In the genomic region with DNA sequence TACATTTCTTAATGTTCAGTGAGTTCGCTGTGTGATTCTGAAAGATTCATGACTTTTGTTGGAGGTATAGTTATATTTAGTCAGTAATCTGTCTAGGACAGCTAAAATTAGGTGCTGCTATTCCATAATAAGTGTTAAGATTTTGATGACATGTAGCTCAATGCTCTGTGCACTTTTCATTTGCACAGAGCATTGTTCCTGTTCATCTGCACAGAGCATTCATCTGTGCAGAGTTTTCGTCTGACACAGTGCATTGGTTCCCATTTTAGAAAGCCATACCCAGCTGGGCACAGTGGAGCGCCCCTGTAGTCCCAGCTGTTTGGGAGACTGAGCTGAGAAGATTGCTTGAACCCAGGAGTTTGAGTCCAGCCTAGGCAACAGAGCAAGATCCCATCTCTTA, we compare ENCODE assay signal across 20 cellular contexts. TPM values are rescaled to one million over a fixed set of nuclear protein-coding genes. Genes with fewer than 3 reads are reported as not detected.
DNase-seq lines count a peak whose midpoint lies in the region; ATAC-seq, FAIRE-seq and TF ChIP-seq lines count a peak whose summit lies in the region.
"Had no signal": no experiment of that assay in that cellular context is flagged by ENCODE, and none has a peak within 500 bp of the region (broad histone marks: within the 10 kb centered on the region; RNA-seq: fewer than 3 reads in every experiment).

No MANE protein-coding gene starts in this region.

- H3K9me3 ChIP-seq in GM12878 (replicated peaks; ENCODE audit: control insufficient read depth, insufficient read depth, low read length): no peaks in the 10 kb centered on the region; the same call in 1 of the 3 replicates
- H3K9me3 ChIP-seq in mesenchymal stem cell (ENCODE audit: control insufficient read depth, low read length): no peaks in the 10 kb centered on the region

- H3K4me3 ChIP-seq in GM12878 (no peak overlapping the region), mesenchymal stem cell (ENCODE audit: insufficient read depth in 1 of 2, low read depth in 1 of 2, low read length in 2 of 2) (no peak overlapping the region), foreskin fibroblast (ENCODE audit: low read depth in 1 of 2, low read length in 2 of 2) (no peak overlapping the region)
- H3K4me3 ChIP-seq: BLaER1 had no signal

- intact Hi-C loops in Right ventricle myocardium inferior (cut with DNase I): loop anchor here (10.0 kb wide), 1 partner anchor 123 kb away; no protein-coding TSS in a partner anchor
- intact Hi-C loops in left cardiac atrium (cut with DNase I): loop anchor here in 1 of 2 donors (5.0 kb wide), 1 partner anchor 101 kb away; no protein-coding TSS in a partner anchor
- intact Hi-C loops in GM12878 (cut with micrococcal nuclease; ENCODE audit: unreplicated experiment): no loop called here

- no peak overlapping the region for H3K14ac ChIP-seq in mesenchymal stem cell (ENCODE audit: low read length in 2 of 2)

- H2AFZ ChIP-seq in GM12878 (ENCODE audit: control insufficient read depth, low read depth, low read length) (no peak overlapping the region; the same call in 1 of the 2 replicates), mesenchymal stem cell (ENCODE audit: low read depth, low read length) (no peak overlapping the region)

- FAIRE-seq in GM12891 (lab: Jason Lieb, UNC) (peak; percentile 76), GM12878 (lab: Jason Lieb, UNC) (peak; percentile 64)
- FAIRE-seq: HTR-8/SVneo had no signal

- no TSS peak for BruUV-seq in GM12878 (replicated peaks; lab: Mats Ljungman, UMichigan)

- no peak overlapping the region for H2BK5ac ChIP-seq in mesenchymal stem cell (ENCODE audit: low read depth, low read length, poor library complexity, severe bottlenecking)

- no peak overlapping the region for H3K9ac ChIP-seq in GM12878 (ENCODE audit: control insufficient read depth, insufficient read depth, low read length)
- no peak overlapping the region for H3K9ac ChIP-seq in mesenchymal stem cell (ENCODE audit: low read length)
- H3K9ac ChIP-seq: BLaER1 had no signal

- POLR2A ChIA-PET in GM12878 (lab: Charles Lee): interaction anchor here (0.5 to 1.4 kb wide), 5 partner anchors 8 to 71 kb away, joined by 3 read pairs; partner anchors contain the start of gene POLI

- in situ Hi-C loops in GM12878 (cut with MboI): no loop called here

- H3K27me3 ChIP-seq in GM12878 (replicated peaks in 1 of 2; ENCODE audit: control insufficient read depth in 2 of 2, insufficient read depth in 2 of 2, low read length in 1 of 2) (no peaks in the 10 kb centered on the region), mesenchymal stem cell (ENCODE audit: control insufficient read depth in 1 of 2, insufficient read depth in 1 of 2, low read length in 2 of 2) (no peaks in the 10 kb centered on the region)
- H3K27me3 ChIP-seq: BLaER1 had no signal

- no peaks in the 10 kb centered on the region for H3K79me2 ChIP-seq in GM12878 (ENCODE audit: control insufficient read depth, insufficient read depth, low read length)

- H2BK15ac ChIP-seq in mesenchymal stem cell (ENCODE audit: low read depth, poor library complexity, severe bottlenecking): no peak overlapping the region

- H4K20me1 ChIP-seq in GM12878 (ENCODE audit: control insufficient read depth, insufficient read depth): no peaks in the 10 kb centered on the region
- H4K20me1 ChIP-seq: BLaER1 had no signal

- H3K4me2 ChIP-seq in GM12878 (ENCODE audit: control insufficient read depth, insufficient read depth) (peak overlapping the region; percentile 38; the same call in 1 of the 2 replicates), mesenchymal stem cell (ENCODE audit: low read length, poor library complexity, severe bottlenecking) (no peak overlapping the region)
- H3K4me2 ChIP-seq: BLaER1 had no signal

- CTCF ChIA-PET in GM12878 (lab: Yijun Ruan, JAX): interaction anchor here (1.1 to 1.9 kb wide), 3 partner anchors 8 to 71 kb away, joined by 3 to 6 read pairs (median 5); no protein-coding TSS in a partner anchor

- RAD21 ChIA-PET in GM12878 (lab: Charles Lee; ENCODE audit: unreplicated experiment): interaction anchor here (0.8 to 1.6 kb wide), 5 partner anchors 8 to 158 kb away, joined by 3 to 5 read pairs (median 3); partner anchors contain the start of gene POLI

- ATAC-seq in Right ventricle myocardium inferior (peak; percentile 46), left cardiac atrium (no peak), GM12878 (peak; percentile 60), GM18505 (IDR thresholded peaks at IDR 0.05; ENCODE audit: unreplicated experiment) (no peak)
- ATAC-seq: HCT116 had no signal

- no peak for TF ChIP-seq CTCF in GM12878 (IDR thresholded peaks at IDR 0.05 in 2 of 3, conservative IDR thresholded peaks at IDR 0.05 in 1 of 3; ENCODE audit: control insufficient read depth in 2 of 3, extremely low read depth in 1 of 3, insufficient read depth in 1 of 3, low read depth in 3 of 3, low read length in 3 of 3)
- TF ChIP-seq CTCF in foreskin fibroblast (IDR thresholded peaks at IDR 0.05; ENCODE audit: low read depth, low read length): no peak

- WGBS in GM12878 (ENCODE audit: insufficient coverage, insufficient replicate concordance, low lambda C conversion rate, missing lambda C conversion rate): 7% methylated on average over 3 of the region's 3 CpGs
- 97% methylated on average over 3 of the region's 3 CpGs for WGBS in mesenchymal stem cell

- SMC1A ChIA-PET in GM12878 (lab: Charles Lee; ENCODE audit: uncharacterized antibody, unreplicated experiment): interaction anchor here (1.0 to 2.9 kb wide), 6 partner anchors 53 to 104 kb away, joined by 3 to 7 read pairs (median 5); no protein-coding TSS in a partner anchor

- no peak overlapping the region for H3K4ac ChIP-seq in mesenchymal stem cell (ENCODE audit: low read depth in 1 of 2, low read length in 2 of 2)

- no peak for TF ChIP-seq RAD21 in GM12878 (IDR thresholded peaks at IDR 0.05; ENCODE audit: insufficient read depth, low read depth, low read length)

- H3K18ac ChIP-seq in mesenchymal stem cell (ENCODE audit: low read depth in 1 of 2, low read length in 2 of 2): no peak overlapping the region

- TF ChIP-seq POLR2A in GM12891 (IDR thresholded peaks at IDR 0.05; ENCODE audit: low read depth, low read length): no peak
- TF ChIP-seq POLR2A in GM12878 (IDR thresholded peaks at IDR 0.05; ENCODE audit: low read depth, low read length): no peak
- TF ChIP-seq POLR2A in GM18505 (IDR thresholded peaks at IDR 0.05; ENCODE audit: borderline replicate concordance, extremely low read depth, insufficient read depth, insufficient read length): no peak

- H4K91ac ChIP-seq in mesenchymal stem cell (ENCODE audit: low read length): no peak overlapping the region

- H4K8ac ChIP-seq in mesenchymal stem cell (ENCODE audit: low read length): no peak overlapping the region

- H3K27ac ChIP-seq in GM12878 (ENCODE audit: control insufficient read depth, insufficient read depth): no peak overlapping the region
- H3K27ac ChIP-seq in mesenchymal stem cell (ENCODE audit: low read length, poor library complexity, severe bottlenecking): peak overlapping the region; percentile 94
- H3K27ac ChIP-seq: BLaER1 had no signal

- peak overlapping the region; percentile 96 for H2AK5ac ChIP-seq in mesenchymal stem cell (ENCODE audit: low read length, severe bottlenecking)

- H3K79me1 ChIP-seq in mesenchymal stem cell (replicated peaks; ENCODE audit: low read length, poor library complexity, severe bottlenecking): peaks cover 5% of the 10 kb centered on the region

- DNase-seq in Right ventricle myocardium inferior (ENCODE audit: missing footprints): no peak
- DNase-seq in left cardiac atrium: no peak
- no peak for DNase-seq in GM12891 (ENCODE audit: insufficient read length, low spot score)
- DNase-seq in GM12878 (ENCODE audit: low read depth, low spot score): no peak
- DNase-seq in mesenchymal stem cell: no peak
- DNase-seq in foreskin fibroblast: no peak
- no peak for DNase-seq in anterior cingulate cortex (lab: John Stamatoyannopoulos, UW)
- DNase-seq: 8988T; CD4-positive, alpha-beta memory T cell; DMS153; DMS79; GF-D8; GOT3; H7; HFFc6; IMR-90 had no signal

- no peak overlapping the region for H2BK12ac ChIP-seq in mesenchymal stem cell (ENCODE audit: low read length in 2 of 2)

- H3K23ac ChIP-seq in mesenchymal stem cell (ENCODE audit: low read length in 2 of 2): no peak overlapping the region

- H3K4me1 ChIP-seq in GM12878 (ENCODE audit: control insufficient read depth, insufficient read depth, low read length) (peaks cover 18% of the 10 kb centered on the region; the same call in 1 of the 2 replicates), mesenchymal stem cell (ENCODE audit: control insufficient read depth, insufficient read depth, low read depth, low read length) (peaks cover 2% of the 10 kb centered on the region)

- TF ChIP-seq EP300 in GM12878 (IDR thresholded peaks at IDR 0.05; ENCODE audit: borderline replicate concordance in 1 of 2, control insufficient read depth in 1 of 2, low read depth in 2 of 2, low read length in 2 of 2): no peak

- H3K36me3 ChIP-seq in GM12878 (ENCODE audit: control insufficient read depth in 2 of 2, insufficient read depth in 2 of 2, low read length in 1 of 2) (peaks cover 0 to 14% of the 10 kb centered on the region in 2 experiments; a peak in 2 of 4 replicates), mesenchymal stem cell (ENCODE audit: control insufficient read depth in 1 of 2, insufficient read depth in 2 of 2, low read depth in 1 of 2, low read length in 2 of 2) (peaks cover 6 to 73% of the 10 kb centered on the region in 2 experiments)

- H2BK120ac ChIP-seq in mesenchymal stem cell (ENCODE audit: low read depth, low read length): no peak overlapping the region

RNA-seq across cellular contexts. Expression of gene POLI, which starts 8.6 kb away (rescaled TPM):
- total RNA-seq in Right ventricle myocardium inferior (21.0 TPM), left cardiac atrium (10 to 100 TPM; 18.7 to 20.1 TPM), GM12878 (2014; rRNA removed) (8.8 and 10.0 TPM in 2 replicates), GM12878 (2014; rRNA removed; fragmentation: Illumina TruSeq; extraction: Trizol) (8.2 and 8.6 TPM in 2 replicates), GM12878 (2021) (6.4 TPM in 2 replicates)
- polyA plus RNA-seq in GM12891 (2012; ENCODE audit: low read depth, missing spikeins): 6.1 TPM
- 89.3 and 93.7 TPM in 2 replicates for total RNA-seq in GM12878 (2013; cell fraction: nucleolus; rRNA removed)
- 4.8 TPM for polyA plus RNA-seq in GM12878 (2011; ENCODE audit: low read depth)
- polyA plus RNA-seq in GM12878 (2011; rRNA removed) (18.0 and 28.6 TPM in 2 replicates), GM12878 (2014; fragmentation: Illumina TruSeq; extraction: Trizol) (8.0 and 10.7 TPM in 2 replicates), GM12878 (2014; fragmentation: Nextera tagmentation; extraction: Ambion mirVana) (1 to 10 TPM; 2.8 to 2.9 TPM), GM12878 (2014; rRNA removed) (6.9 and 10.5 TPM in 2 replicates), GM12878 (2016; fragmentation: Nextera tagmentation; extraction: Ambion mirVana) (10 to 100 TPM; 13.5 to 14.0 TPM)
- 5.1 and 6.2 TPM in 2 replicates for polyA plus RNA-seq in GM12878 (2011; cell fraction: cytosol; rRNA removed)
- polyA plus RNA-seq in GM12878 (2011; cell fraction: nucleus; rRNA removed): 33.6 and 33.8 TPM in 2 replicates
- 9.0 and 14.9 TPM in 2 replicates for polyA plus RNA-seq in GM12878 (2012)
- polyA minus RNA-seq in GM12878 (2011; rRNA and poly(A)+ RNA removed): 14.7 and 17.3 TPM in 2 replicates
- polyA minus RNA-seq in GM12878 (2011; cell fraction: cytosol; rRNA and poly(A)+ RNA removed): 6.1 and 6.7 TPM in 2 replicates
- 24.1 and 33.1 TPM in 2 replicates for polyA minus RNA-seq in GM12878 (2011; cell fraction: nucleus; rRNA and poly(A)+ RNA removed)
- 14.3 TPM for polyA plus RNA-seq in mesenchymal stem cell (2013, experiment 1 of 2)
- polyA plus RNA-seq in mesenchymal stem cell (2013, experiment 2 of 2): 13.8 TPM

RNA-seq across cellular contexts. Expression of gene MBD2, which starts 53.4 kb away (rescaled TPM):
- total RNA-seq in Right ventricle myocardium inferior (45.1 TPM), left cardiac atrium (10 to 100 TPM; 69.9 to 73.4 TPM), GM12878 (2014; rRNA removed) (57.0 and 61.0 TPM in 2 replicates), GM12878 (2014; rRNA removed; fragmentation: Illumina TruSeq; extraction: Trizol) (63.4 and 65.2 TPM in 2 replicates), GM12878 (2021) (170 and 190 TPM in 2 replicates)
- polyA plus RNA-seq in GM12891 (2012; ENCODE audit: low read depth, missing spikeins): 46.0 TPM
- 77.2 and 78.5 TPM in 2 replicates for total RNA-seq in GM12878 (2013; cell fraction: nucleolus; rRNA removed)
- polyA plus RNA-seq in GM12878 (2011; ENCODE audit: low read depth): 30.4 TPM
- polyA plus RNA-seq in GM12878 (2011; rRNA removed) (276 and 424 TPM in 2 replicates), GM12878 (2014; fragmentation: Illumina TruSeq; extraction: Trizol) (86.0 and 97.2 TPM in 2 replicates), GM12878 (2014; fragmentation: Nextera tagmentation; extraction: Ambion mirVana) (10 to 100 TPM; 27.0 to 53.5 TPM), GM12878 (2014; rRNA removed) (58.9 and 59.4 TPM in 2 replicates), GM12878 (2016; fragmentation: Nextera tagmentation; extraction: Ambion mirVana) (10 to 100 TPM; 24.1 to 31.3 TPM)
- 52.8 and 62.4 TPM in 2 replicates for polyA plus RNA-seq in GM12878 (2011; cell fraction: cytosol; rRNA removed)
- polyA plus RNA-seq in GM12878 (2011; cell fraction: nucleus; rRNA removed): 77.7 and 86.1 TPM in 2 replicates
- polyA plus RNA-seq in GM12878 (2012): 60.1 and 91.8 TPM in 2 replicates
- 81.7 and 105 TPM in 2 replicates for polyA minus RNA-seq in GM12878 (2011; rRNA and poly(A)+ RNA removed)
- 102 and 156 TPM in 2 replicates for polyA minus RNA-seq in GM12878 (2011; cell fraction: cytosol; rRNA and poly(A)+ RNA removed)
- polyA minus RNA-seq in GM12878 (2011; cell fraction: nucleus; rRNA and poly(A)+ RNA removed): 30.2 and 54.2 TPM in 2 replicates
- polyA plus RNA-seq in mesenchymal stem cell (2013, experiment 1 of 2): 25.6 TPM
- polyA plus RNA-seq in mesenchymal stem cell (2013, experiment 2 of 2): 26.0 TPM

Comparison
In these comparisons a context has a peak if more than half of its experiments do, and no peak if none do; other contexts are left out.
1. ATAC-seq: peak in Right ventricle myocardium inferior (single experiment) and GM12878 (single experiment); none in left cardiac atrium (0 of 2) and GM18505 (single experiment).